In the genomic region with DNA sequence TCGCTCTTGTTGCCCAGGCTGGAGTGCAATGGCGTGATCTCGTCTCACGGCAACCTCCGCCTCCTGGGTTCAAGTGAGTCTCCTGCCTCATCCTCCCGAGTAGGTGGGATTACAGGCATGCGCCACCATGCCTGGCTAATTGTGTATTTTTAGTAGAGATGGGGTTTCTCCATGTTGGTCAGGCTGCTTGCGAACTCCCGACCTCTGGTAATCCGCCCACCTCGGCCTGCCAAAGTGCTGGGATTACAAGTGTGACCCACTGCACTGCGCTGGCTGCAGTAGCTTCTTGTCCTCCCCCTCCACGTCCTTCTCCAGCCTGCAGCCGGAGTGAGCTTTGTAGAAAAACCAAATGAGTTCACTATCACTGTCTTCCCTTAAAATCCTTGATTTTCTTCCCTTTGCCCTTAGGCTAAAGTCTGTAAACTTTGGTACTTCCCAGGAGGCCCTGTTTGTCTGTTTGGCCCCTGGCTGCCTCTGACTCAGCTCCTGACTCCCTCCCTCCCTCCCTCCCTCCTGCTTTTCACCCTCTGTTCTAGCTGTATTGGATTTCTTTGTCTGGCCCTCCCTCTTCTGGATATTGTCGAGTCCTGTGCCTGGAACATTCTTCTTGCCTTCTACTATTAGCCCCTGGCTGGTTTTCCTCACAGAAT, we compare ENCODE assay signal across 1 cellular context.
TF ChIP-seq lines count a peak whose summit lies in the region.

No MANE protein-coding gene starts in this region.

TF ChIP-seq in HepG2, 621 proteins besides CTCF, POLR2A, EP300 and RAD21 (continued from another document and continues in another):
- TF ChIP-seq, protein P1, sequence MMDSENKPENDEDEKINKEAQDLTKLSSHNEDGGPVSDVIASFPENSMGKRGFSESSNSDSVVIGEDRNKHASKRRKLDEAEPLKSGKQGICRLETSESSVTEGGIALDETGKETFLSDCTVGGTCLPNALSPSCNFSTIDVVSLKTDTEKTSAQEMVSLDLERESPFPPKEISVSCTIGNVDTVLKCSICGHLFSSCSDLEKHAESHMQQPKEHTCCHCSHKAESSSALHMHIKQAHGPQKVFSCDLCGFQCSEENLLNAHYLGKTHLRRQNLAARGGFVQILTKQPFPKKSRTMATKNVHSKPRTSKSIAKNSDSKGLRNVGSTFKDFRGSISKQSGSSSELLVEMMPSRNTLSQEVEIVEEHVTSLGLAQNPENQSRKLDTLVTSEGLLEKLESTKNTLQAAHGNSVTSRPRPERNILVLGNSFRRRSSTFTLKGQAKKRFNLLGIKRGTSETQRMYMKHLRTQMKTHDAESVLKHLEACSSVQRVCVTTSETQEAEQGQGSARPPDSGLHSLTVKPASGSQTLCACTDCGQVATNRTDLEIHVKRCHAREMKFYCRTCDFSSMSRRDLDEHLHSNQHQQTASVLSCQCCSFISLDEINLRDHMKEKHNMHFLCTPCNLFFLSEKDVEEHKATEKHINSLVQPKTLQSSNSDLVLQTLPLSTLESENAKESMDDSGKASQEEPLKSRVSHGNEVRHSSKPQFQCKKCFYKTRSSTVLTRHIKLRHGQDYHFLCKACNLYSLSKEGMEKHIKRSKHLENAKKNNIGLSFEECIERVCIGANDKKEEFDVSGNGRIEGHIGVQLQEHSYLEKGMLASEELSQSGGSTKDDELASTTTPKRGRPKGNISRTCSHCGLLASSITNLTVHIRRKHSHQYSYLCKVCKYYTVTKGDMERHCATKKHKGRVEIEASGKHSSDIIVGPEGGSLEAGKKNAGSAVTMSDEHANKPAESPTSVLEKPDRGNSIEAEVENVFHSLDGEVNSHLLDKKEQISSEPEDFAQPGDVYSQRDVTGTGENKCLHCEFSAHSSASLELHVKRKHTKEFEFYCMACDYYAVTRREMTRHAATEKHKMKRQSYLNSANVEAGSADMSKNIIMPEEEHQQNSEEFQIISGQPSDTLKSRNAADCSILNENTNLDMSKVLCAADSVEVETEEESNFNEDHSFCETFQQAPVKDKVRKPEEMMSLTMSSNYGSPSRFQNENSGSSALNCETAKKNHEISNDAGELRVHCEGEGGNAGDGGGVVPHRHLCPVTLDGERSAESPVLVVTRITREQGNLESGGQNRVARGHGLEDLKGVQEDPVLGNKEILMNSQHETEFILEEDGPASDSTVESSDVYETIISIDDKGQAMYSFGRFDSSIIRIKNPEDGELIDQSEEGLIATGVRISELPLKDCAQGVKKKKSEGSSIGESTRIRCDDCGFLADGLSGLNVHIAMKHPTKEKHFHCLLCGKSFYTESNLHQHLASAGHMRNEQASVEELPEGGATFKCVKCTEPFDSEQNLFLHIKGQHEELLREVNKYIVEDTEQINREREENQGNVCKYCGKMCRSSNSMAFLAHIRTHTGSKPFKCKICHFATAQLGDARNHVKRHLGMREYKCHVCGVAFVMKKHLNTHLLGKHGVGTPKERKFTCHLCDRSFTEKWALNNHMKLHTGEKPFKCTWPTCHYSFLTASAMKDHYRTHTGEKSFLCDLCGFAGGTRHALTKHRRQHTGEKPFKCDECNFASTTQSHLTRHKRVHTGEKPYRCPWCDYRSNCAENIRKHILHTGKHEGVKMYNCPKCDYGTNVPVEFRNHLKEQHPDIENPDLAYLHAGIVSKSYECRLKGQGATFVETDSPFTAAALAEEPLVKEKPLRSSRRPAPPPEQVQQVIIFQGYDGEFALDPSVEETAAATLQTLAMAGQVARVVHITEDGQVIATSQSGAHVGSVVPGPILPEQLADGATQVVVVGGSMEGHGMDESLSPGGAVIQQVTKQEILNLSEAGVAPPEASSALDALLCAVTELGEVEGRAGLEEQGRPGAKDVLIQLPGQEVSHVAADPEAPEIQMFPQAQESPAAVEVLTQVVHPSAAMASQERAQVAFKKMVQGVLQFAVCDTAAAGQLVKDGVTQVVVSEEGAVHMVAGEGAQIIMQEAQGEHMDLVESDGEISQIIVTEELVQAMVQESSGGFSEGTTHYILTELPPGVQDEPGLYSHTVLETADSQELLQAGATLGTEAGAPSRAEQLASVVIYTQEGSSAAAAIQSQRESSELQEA (CRISPR knock-in tag; IDR thresholded peaks at IDR 0.05; ENCODE audit: not compliant biosample characterization) = no peak
- no peak for TF ChIP-seq ZNF549 (CRISPR knock-in tag; IDR thresholded peaks at IDR 0.05)
- no peak for TF ChIP-seq KAT2B (IDR thresholded peaks at IDR 0.05; ENCODE audit: borderline replicate concordance, low read depth, low read length)
- peak; percentile 65 to 82; a peak in 3 of 4 replicates for TF ChIP-seq NR2F1 (CRISPR knock-in tag; IDR thresholded peaks at IDR 0.05)
- no peak for TF ChIP-seq THYN1 (CRISPR knock-in tag; IDR thresholded peaks at IDR 0.05; ENCODE audit: borderline replicate concordance, low read depth)
- no peak for TF ChIP-seq TCF12 (IDR thresholded peaks at IDR 0.05)
- peak; percentile 43; the same call in 1 of the 2 replicates for TF ChIP-seq TCF12 (CRISPR knock-in tag; IDR thresholded peaks at IDR 0.05)
- TF ChIP-seq ZNF326 (CRISPR knock-in tag; IDR thresholded peaks at IDR 0.05; ENCODE audit: borderline replicate concordance) = no peak
- no peak for TF ChIP-seq ATF1 (CRISPR knock-in tag; IDR thresholded peaks at IDR 0.05)
- TF ChIP-seq XRCC5 (optimal IDR thresholded peaks at IDR 0.05; ENCODE audit: low read length) = no peak
- TF ChIP-seq YEATS4 (CRISPR knock-in tag; IDR thresholded peaks at IDR 0.05; ENCODE audit: borderline replicate concordance) = peak; percentile 72; the same call in 1 of the 2 replicates
- TF ChIP-seq SRSF4 (IDR thresholded peaks at IDR 0.05; ENCODE audit: low read depth, low read length, poor library complexity, severe bottlenecking) = no peak
- 0 out of 2 replicates have a peak, but pooled peaks have one; percentile 17 for TF ChIP-seq DNMT3B (CRISPR knock-in tag; conservative IDR thresholded peaks at IDR 0.05)
- TF ChIP-seq ZNF160 (CRISPR knock-in tag; IDR thresholded peaks at IDR 0.05) = 0 out of 2 replicates have a peak, but pooled peaks have one; percentile 27
- TF ChIP-seq DNMT1 (CRISPR knock-in tag; IDR thresholded peaks at IDR 0.05) = no peak
- TF ChIP-seq, protein P2, sequence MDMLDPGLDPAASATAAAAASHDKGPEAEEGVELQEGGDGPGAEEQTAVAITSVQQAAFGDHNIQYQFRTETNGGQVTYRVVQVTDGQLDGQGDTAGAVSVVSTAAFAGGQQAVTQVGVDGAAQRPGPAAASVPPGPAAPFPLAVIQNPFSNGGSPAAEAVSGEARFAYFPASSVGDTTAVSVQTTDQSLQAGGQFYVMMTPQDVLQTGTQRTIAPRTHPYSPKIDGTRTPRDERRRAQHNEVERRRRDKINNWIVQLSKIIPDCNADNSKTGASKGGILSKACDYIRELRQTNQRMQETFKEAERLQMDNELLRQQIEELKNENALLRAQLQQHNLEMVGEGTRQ (IDR thresholded peaks at IDR 0.05; ENCODE audit: low read depth, low read length) = no peak
- TF ChIP-seq, protein P2 (CRISPR knock-in tag; IDR thresholded peaks at IDR 0.05; ENCODE audit: borderline replicate concordance) = no peak
- TF ChIP-seq ARNT (IDR thresholded peaks at IDR 0.05) = no peak
- TF ChIP-seq TEAD2 (CRISPR knock-in tag; IDR thresholded peaks at IDR 0.05) = no peak
- TF ChIP-seq ZNF788 (CRISPR knock-in tag; IDR thresholded peaks at IDR 0.05; ENCODE audit: borderline replicate concordance) = peak; percentile 93; the same call in 1 of the 2 replicates
- TF ChIP-seq, protein P3, sequence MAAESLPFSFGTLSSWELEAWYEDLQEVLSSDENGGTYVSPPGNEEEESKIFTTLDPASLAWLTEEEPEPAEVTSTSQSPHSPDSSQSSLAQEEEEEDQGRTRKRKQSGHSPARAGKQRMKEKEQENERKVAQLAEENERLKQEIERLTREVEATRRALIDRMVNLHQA (CRISPR knock-in tag; IDR thresholded peaks at IDR 0.05) = no peak
- no peak for TF ChIP-seq SRF (IDR thresholded peaks at IDR 0.05; ENCODE audit: low read depth, low read length)
- no peak for TF ChIP-seq NPAS2 (CRISPR knock-in tag; IDR thresholded peaks at IDR 0.05; ENCODE audit: borderline replicate concordance)
- TF ChIP-seq ZIK1 (CRISPR knock-in tag; IDR thresholded peaks at IDR 0.05; ENCODE audit: borderline replicate concordance, low read depth) = no peak
- no peak for TF ChIP-seq ZNF724P (CRISPR knock-in tag; IDR thresholded peaks at IDR 0.05; ENCODE audit: borderline replicate concordance)
- TF ChIP-seq, protein P4, sequence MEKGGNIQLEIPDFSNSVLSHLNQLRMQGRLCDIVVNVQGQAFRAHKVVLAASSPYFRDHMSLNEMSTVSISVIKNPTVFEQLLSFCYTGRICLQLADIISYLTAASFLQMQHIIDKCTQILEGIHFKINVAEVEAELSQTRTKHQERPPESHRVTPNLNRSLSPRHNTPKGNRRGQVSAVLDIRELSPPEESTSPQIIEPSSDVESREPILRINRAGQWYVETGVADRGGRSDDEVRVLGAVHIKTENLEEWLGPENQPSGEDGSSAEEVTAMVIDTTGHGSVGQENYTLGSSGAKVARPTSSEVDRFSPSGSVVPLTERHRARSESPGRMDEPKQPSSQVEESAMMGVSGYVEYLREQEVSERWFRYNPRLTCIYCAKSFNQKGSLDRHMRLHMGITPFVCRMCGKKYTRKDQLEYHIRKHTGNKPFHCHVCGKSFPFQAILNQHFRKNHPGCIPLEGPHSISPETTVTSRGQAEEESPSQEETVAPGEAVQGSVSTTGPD (CRISPR knock-in tag; IDR thresholded peaks at IDR 0.05) = no peak
- peak; percentile 79 for TF ChIP-seq ZNF430 (CRISPR knock-in tag; IDR thresholded peaks at IDR 0.05)
- TF ChIP-seq CAMTA2 (CRISPR knock-in tag; IDR thresholded peaks at IDR 0.05; ENCODE audit: borderline replicate concordance) = no peak
- TF ChIP-seq ZFP62 (CRISPR knock-in tag; IDR thresholded peaks at IDR 0.05) = no peak
- TF ChIP-seq, protein P5, sequence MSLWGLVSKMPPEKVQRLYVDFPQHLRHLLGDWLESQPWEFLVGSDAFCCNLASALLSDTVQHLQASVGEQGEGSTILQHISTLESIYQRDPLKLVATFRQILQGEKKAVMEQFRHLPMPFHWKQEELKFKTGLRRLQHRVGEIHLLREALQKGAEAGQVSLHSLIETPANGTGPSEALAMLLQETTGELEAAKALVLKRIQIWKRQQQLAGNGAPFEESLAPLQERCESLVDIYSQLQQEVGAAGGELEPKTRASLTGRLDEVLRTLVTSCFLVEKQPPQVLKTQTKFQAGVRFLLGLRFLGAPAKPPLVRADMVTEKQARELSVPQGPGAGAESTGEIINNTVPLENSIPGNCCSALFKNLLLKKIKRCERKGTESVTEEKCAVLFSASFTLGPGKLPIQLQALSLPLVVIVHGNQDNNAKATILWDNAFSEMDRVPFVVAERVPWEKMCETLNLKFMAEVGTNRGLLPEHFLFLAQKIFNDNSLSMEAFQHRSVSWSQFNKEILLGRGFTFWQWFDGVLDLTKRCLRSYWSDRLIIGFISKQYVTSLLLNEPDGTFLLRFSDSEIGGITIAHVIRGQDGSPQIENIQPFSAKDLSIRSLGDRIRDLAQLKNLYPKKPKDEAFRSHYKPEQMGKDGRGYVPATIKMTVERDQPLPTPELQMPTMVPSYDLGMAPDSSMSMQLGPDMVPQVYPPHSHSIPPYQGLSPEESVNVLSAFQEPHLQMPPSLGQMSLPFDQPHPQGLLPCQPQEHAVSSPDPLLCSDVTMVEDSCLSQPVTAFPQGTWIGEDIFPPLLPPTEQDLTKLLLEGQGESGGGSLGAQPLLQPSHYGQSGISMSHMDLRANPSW (CRISPR knock-in tag; IDR thresholded peaks at IDR 0.05; ENCODE audit: borderline replicate concordance) = no peak
- TF ChIP-seq, protein P6, sequence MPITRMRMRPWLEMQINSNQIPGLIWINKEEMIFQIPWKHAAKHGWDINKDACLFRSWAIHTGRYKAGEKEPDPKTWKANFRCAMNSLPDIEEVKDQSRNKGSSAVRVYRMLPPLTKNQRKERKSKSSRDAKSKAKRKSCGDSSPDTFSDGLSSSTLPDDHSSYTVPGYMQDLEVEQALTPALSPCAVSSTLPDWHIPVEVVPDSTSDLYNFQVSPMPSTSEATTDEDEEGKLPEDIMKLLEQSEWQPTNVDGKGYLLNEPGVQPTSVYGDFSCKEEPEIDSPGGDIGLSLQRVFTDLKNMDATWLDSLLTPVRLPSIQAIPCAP (CRISPR knock-in tag; IDR thresholded peaks at IDR 0.05; ENCODE audit: low read depth) = no peak
- TF ChIP-seq FOXA1 (IDR thresholded peaks at IDR 0.05) = no peak
- TF ChIP-seq FOXA1 (CRISPR knock-in tag; IDR thresholded peaks at IDR 0.05) = peak; percentile 54
- peak; percentile 72; the same call in 1 of the 2 replicates for TF ChIP-seq BORCS8-MEF2B (CRISPR knock-in tag; IDR thresholded peaks at IDR 0.05)
- no peak for TF ChIP-seq ZNF552 (CRISPR knock-in tag; IDR thresholded peaks at IDR 0.05; ENCODE audit: borderline replicate concordance)
- TF ChIP-seq DMAP1 (CRISPR knock-in tag; IDR thresholded peaks at IDR 0.05) = peak; percentile 82; the same call in 1 of the 2 replicates
- TF ChIP-seq ZNF441 (CRISPR knock-in tag; IDR thresholded peaks at IDR 0.05; ENCODE audit: borderline replicate concordance) = peak; percentile 72
- no peak for TF ChIP-seq SRSF1 (optimal IDR thresholded peaks at IDR 0.05; ENCODE audit: low read depth, low read length)
- no peak for TF ChIP-seq ZBTB8A (CRISPR knock-in tag; IDR thresholded peaks at IDR 0.05; ENCODE audit: borderline replicate concordance, low read depth)
- TF ChIP-seq ATF7 (IDR thresholded peaks at IDR 0.05) = no peak
- no peak for TF ChIP-seq ATF7 (CRISPR knock-in tag; IDR thresholded peaks at IDR 0.05)
- no peak for TF ChIP-seq REXO4 (CRISPR knock-in tag; IDR thresholded peaks at IDR 0.05; ENCODE audit: borderline replicate concordance)
- TF ChIP-seq, protein P7, sequence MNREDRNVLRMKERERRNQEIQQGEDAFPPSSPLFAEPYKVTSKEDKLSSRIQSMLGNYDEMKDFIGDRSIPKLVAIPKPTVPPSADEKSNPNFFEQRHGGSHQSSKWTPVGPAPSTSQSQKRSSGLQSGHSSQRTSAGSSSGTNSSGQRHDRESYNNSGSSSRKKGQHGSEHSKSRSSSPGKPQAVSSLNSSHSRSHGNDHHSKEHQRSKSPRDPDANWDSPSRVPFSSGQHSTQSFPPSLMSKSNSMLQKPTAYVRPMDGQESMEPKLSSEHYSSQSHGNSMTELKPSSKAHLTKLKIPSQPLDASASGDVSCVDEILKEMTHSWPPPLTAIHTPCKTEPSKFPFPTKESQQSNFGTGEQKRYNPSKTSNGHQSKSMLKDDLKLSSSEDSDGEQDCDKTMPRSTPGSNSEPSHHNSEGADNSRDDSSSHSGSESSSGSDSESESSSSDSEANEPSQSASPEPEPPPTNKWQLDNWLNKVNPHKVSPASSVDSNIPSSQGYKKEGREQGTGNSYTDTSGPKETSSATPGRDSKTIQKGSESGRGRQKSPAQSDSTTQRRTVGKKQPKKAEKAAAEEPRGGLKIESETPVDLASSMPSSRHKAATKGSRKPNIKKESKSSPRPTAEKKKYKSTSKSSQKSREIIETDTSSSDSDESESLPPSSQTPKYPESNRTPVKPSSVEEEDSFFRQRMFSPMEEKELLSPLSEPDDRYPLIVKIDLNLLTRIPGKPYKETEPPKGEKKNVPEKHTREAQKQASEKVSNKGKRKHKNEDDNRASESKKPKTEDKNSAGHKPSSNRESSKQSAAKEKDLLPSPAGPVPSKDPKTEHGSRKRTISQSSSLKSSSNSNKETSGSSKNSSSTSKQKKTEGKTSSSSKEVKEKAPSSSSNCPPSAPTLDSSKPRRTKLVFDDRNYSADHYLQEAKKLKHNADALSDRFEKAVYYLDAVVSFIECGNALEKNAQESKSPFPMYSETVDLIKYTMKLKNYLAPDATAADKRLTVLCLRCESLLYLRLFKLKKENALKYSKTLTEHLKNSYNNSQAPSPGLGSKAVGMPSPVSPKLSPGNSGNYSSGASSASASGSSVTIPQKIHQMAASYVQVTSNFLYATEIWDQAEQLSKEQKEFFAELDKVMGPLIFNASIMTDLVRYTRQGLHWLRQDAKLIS (CRISPR knock-in tag; IDR thresholded peaks at IDR 0.05) = no peak
